9 cellular contexts compared by ENCODE assay signal in the genomic region with DNA sequence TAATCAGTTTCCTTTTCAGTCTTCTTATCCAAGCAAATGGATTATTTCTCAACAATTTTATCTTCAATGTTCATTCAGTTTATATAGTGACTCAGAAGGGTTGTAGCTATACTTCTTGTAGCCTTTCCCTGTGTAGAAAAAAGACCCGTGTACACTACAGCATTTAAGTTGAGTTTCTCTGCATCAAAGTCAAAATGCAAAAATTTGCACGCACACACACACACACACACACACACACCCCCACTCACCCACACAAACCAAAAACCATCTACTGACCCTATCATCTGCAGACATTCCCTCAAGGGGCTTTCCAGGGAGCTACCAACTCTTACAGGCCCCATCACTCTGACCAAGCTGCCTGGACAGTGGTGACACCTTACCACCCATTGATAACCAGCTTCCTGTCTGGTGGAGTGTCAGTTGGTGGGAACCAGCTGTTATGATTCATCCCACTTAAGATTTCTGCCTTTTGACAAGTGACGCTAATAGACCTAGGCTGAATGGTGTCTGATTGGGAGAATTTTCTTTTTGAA. TPM values are rescaled to one million over a fixed set of nuclear protein-coding genes. Genes with fewer than 3 reads are reported as not detected.
DNase-seq lines count a peak whose midpoint lies in the region; ATAC-seq and TF ChIP-seq lines count a peak whose summit lies in the region.
"Had no signal": no experiment of that assay in that cellular context is flagged by ENCODE, and none has a peak within 500 bp of the region (broad histone marks: within the 10 kb centered on the region; RNA-seq: fewer than 3 reads in every experiment).

No MANE protein-coding gene starts in this region.

- no peak for TF ChIP-seq POLR2A in erythroblast (IDR thresholded peaks at IDR 0.05; ENCODE audit: low read length)

- H4K20me1 ChIP-seq in KMS-11 (ENCODE audit: insufficient read depth) (no peaks in the 10 kb centered on the region), MM.1S (ENCODE audit: insufficient read depth, low read length) (no peaks in the 10 kb centered on the region)

- no peaks in the 10 kb centered on the region for H3K9me2 ChIP-seq in MM.1S (replicated peaks; ENCODE audit: insufficient read depth, low read length)

- H3F3A ChIP-seq in MM.1S (ENCODE audit: insufficient read depth, low read length) = no peaks in the 10 kb centered on the region

- no peak overlapping the region for H3K9ac ChIP-seq in KMS-11
- H3K9ac ChIP-seq in MM.1S (ENCODE audit: low read length) = no peak overlapping the region

- H3K27me3 ChIP-seq in KMS-11 (ENCODE audit: insufficient read depth, low read depth) (no peaks in the 10 kb centered on the region), MG63 (no peaks in the 10 kb centered on the region), MM.1S (replicated peaks; ENCODE audit: insufficient read depth, low read length) (no peaks in the 10 kb centered on the region)

- TF ChIP-seq CTCF in GM12865 (IDR thresholded peaks at IDR 0.05; ENCODE audit: insufficient read depth, low read depth, low read length, missing control alignments) (no peak), KMS-11 (conservative IDR thresholded peaks at IDR 0.05; ENCODE audit: low read depth, low read length) (no peak), MM.1S (IDR thresholded peaks at IDR 0.05; ENCODE audit: low read length) (no peak)

- no peaks in the 10 kb centered on the region for H3K36me3 ChIP-seq in KMS-11 (ENCODE audit: insufficient read depth)
- H3K36me3 ChIP-seq in MG63 = peaks cover 4% of the 10 kb centered on the region; the same call in 1 of the 2 replicates
- H3K36me3 ChIP-seq in MM.1S (replicated peaks; ENCODE audit: insufficient read depth, low read length) = no peaks in the 10 kb centered on the region

- ATAC-seq in GM21529 (IDR thresholded peaks at IDR 0.05; ENCODE audit: unreplicated experiment) = peak; percentile 95

- H3K9me3 ChIP-seq in MG63 = peaks cover 24% of the 10 kb centered on the region
- H3K9me3 ChIP-seq in MM.1S (replicated peaks; ENCODE audit: insufficient read depth, low read length) = no peaks in the 10 kb centered on the region

- H3K27ac ChIP-seq in KMS-11 (0 out of 2 replicates have a peak overlapping the region, but pooled peaks have one; percentile 1), MM.1S (ENCODE audit: low read length) (no peak overlapping the region)

- H3K4me1 ChIP-seq in KMS-11 (ENCODE audit: low read depth, poor library complexity, severe bottlenecking) (peaks cover 20% of the 10 kb centered on the region), MM.1S (ENCODE audit: low read length) (no peaks in the 10 kb centered on the region)

- H3K4me2 ChIP-seq in KMS-11 (peak overlapping the region; percentile 21), MM.1S (ENCODE audit: low read depth, low read length) (no peak overlapping the region)

- H3K4me3 ChIP-seq in GM12865 (ENCODE audit: low read depth, low read length) (no peak overlapping the region), KMS-11 (IDR thresholded peaks at IDR 0.05; ENCODE audit: insufficient read depth, low read depth, low read length) (no peak overlapping the region), MG63 (no peak overlapping the region), MM.1S (ENCODE audit: low read length) (no peak overlapping the region)

- DNase-seq in GM12865 (ENCODE audit: low read depth) = peak; percentile 90
- DNase-seq in erythroblast (lab: John Stamatoyannopoulos, UW) = peak; percentile 33 to 47
- DNase-seq in NCI-H510A (lab: John Stamatoyannopoulos, UW) = no peak
- DNase-seq in NCI-H2171 treated with DMSO at 0.1 percent for 48 hours (lab: John Stamatoyannopoulos, UW) = no peak
- no peak for DNase-seq in MG63
- DNase-seq in MM.1S = no peak
- DNase-seq: naive B cell had no signal

- H2AFZ ChIP-seq in KMS-11 (ENCODE audit: low read depth) (peak overlapping the region; percentile 35; the same call in 1 of the 2 replicates), MM.1S (ENCODE audit: low read length) (no peak overlapping the region)

- H3K79me2 ChIP-seq in KMS-11 (ENCODE audit: insufficient read depth, low read depth) (no peaks in the 10 kb centered on the region), MM.1S (ENCODE audit: low read length) (no peaks in the 10 kb centered on the region)

RNA-seq across cellular contexts. Expression of a gene that starts 12.2 kb away (rescaled TPM):
- 126 and 148 TPM in 2 replicates for total RNA-seq in MG63 (2014; rRNA removed; shearing (Covaris generic); ENCODE audit: low replicate concordance)

Comparison
In these comparisons a context has a peak if more than half of its experiments do, and no peak if none do; other contexts are left out.
1. DNase-seq: peak in GM12865 (single experiment) and erythroblast (2 of 2); none in NCI-H510A (single experiment), NCI-H2171 treated with DMSO at 0.1 percent for 48 hours (single experiment), MG63 (single experiment) and MM.1S (single experiment).